ENCODE assay signal across 8 cellular contexts in genomic region chr1:23559136-23559984, GRCh38. TPM values are rescaled to one million over a fixed set of nuclear protein-coding genes. Genes with fewer than 3 reads are reported as not detected.
A peak's percentile ranks its signal among the peaks of the same experiment; 100 is the strongest.
DNase-seq lines count a peak whose midpoint lies in the region; ATAC-seq and TF ChIP-seq lines count a peak whose summit lies in the region.

Gene ID3, minus strand, starts transcription at chr1:23559501. Its CDS starts 75 bp downstream, at chr1:23559426.

- H3K9ac ChIP-seq in neural cell (ENCODE audit: low read length) = peak within 1 kb of the TSS; percentile 52

- peaks cover 67% of the 10 kb centered on the region for H3K4me1 Mint-ChIP-seq in GM23338

- H3K27me3 Mint-ChIP-seq in GM23338 (ENCODE audit: insufficient read depth, low read depth, poor library complexity) = peaks cover 23% of the 10 kb centered on the region

- TF ChIP-seq RAD21 in neural cell (conservative IDR thresholded peaks at IDR 0.05) = no peak

- H3K4me2 ChIP-seq in GM23338 = peak within 1 kb of the TSS; percentile 93
- H3K4me2 ChIP-seq in neural cell (ENCODE audit: low read length) = peak within 1 kb of the TSS; percentile 66

- H3K27ac Mint-ChIP-seq in GM23338 = peak within 1 kb of the TSS; percentile 95

- no peaks in the 10 kb centered on the region; the same call in 2 of the 3 replicates for H3K9me3 Mint-ChIP-seq in GM23338

- H3K27me3 ChIP-seq in GM23338 (ENCODE audit: insufficient read depth) (peaks cover 38% of the 10 kb centered on the region), neural cell (ENCODE audit: insufficient read depth, low read depth, low read length) (peaks cover 61% of the 10 kb centered on the region), stomach (no peaks in the 10 kb centered on the region)

- H3F3A ChIP-seq in GM23338 (replicated peaks; ENCODE audit: low read depth) (peaks cover 22% of the 10 kb centered on the region), neural cell (ENCODE audit: insufficient read depth, low read length, poor library complexity, severe bottlenecking) (no peaks in the 10 kb centered on the region)

- H3K9me3 ChIP-seq in neural cell (ENCODE audit: low read length) = no peaks in the 10 kb centered on the region
- no peaks in the 10 kb centered on the region for H3K9me3 ChIP-seq in stomach

- H3K36me3 Mint-ChIP-seq in GM23338 (ENCODE audit: low read depth) = peaks cover 25% of the 10 kb centered on the region

- H3K79me2 ChIP-seq in GM23338 (replicated peaks; ENCODE audit: insufficient read depth) = peaks cover 19% of the 10 kb centered on the region
- H3K79me2 ChIP-seq in neural cell (replicated peaks; ENCODE audit: insufficient read depth, low read length) = no peaks in the 10 kb centered on the region

- H3K27ac ChIP-seq in GM23338 (ENCODE audit: low read depth) (peak within 1 kb of the TSS; percentile 98), neural cell (ENCODE audit: low read length) (no peak within 1 kb of the TSS), stomach (peak within 1 kb of the TSS; percentile 96 to 97 (median 97))

- peaks cover 50% of the 10 kb centered on the region for H3K4me1 ChIP-seq in GM23338 (ENCODE audit: insufficient read depth)
- peaks cover 49 to 90% (median 81%) of the 10 kb centered on the region in 4 donors for H3K4me1 ChIP-seq in stomach

- H3K9me2 ChIP-seq in GM23338 (ENCODE audit: insufficient read depth) = no peaks in the 10 kb centered on the region
- no peaks in the 10 kb centered on the region for H3K9me2 ChIP-seq in neural cell (ENCODE audit: insufficient read depth, low read length)

- WGBS in stomach, 5 donors = 0 to 1% (median 0%) methylated on average over 55 to 57 of the region's 57 CpGs

- H4K20me1 ChIP-seq in GM23338 (replicated peaks; ENCODE audit: insufficient read depth) (peaks cover 5% of the 10 kb centered on the region), neural cell (ENCODE audit: insufficient read depth) (no peaks in the 10 kb centered on the region)

- H2AFZ ChIP-seq in GM23338 (no peak within 1 kb of the TSS), neural cell (ENCODE audit: low read depth, low read length) (no peak within 1 kb of the TSS)

- TF ChIP-seq CTCF in GM23338 (conservative IDR thresholded peaks at IDR 0.05; ENCODE audit: low read depth in 2 of 2) (no peak), fibroblast of the aortic adventitia (IDR thresholded peaks at IDR 0.05; ENCODE audit: insufficient read depth, low read length) (no peak), neural cell (IDR thresholded peaks at IDR 0.05; ENCODE audit: poor library complexity, severe bottlenecking) (no peak), stomach (IDR thresholded peaks at IDR 0.05) (no peak)

- TF ChIP-seq POLR2A in Raji (IDR thresholded peaks at IDR 0.05; ENCODE audit: insufficient read depth, low read depth, low read length) = peak; percentile 100
- peak in 2 of 4 donors; percentile 91 to 94 for TF ChIP-seq POLR2A in stomach (IDR thresholded peaks at IDR 0.05)

- intact Hi-C loops in stomach (cut with DNase I; ENCODE audit: low total_unique reads) = no loop called here

- H3K4me3 Mint-ChIP-seq in GM23338 = peak within 1 kb of the TSS; percentile 86

- H3K36me3 ChIP-seq in GM23338 (ENCODE audit: insufficient read depth) (peaks cover 4% of the 10 kb centered on the region; the same call in 1 of the 2 replicates), neural cell (ENCODE audit: insufficient read depth, low read length) (no peaks in the 10 kb centered on the region), stomach (peaks cover 0 to 8% (median 2%) of the 10 kb centered on the region in 4 donors)

- DNase-seq in EL (peak; percentile 99), GM23338 (ENCODE audit: low spot score) (peak; percentile 97), LoVo (ENCODE audit: low spot score) (peak; percentile 95), fibroblast of the aortic adventitia (ENCODE audit: low read depth) (peak; percentile 99), stomach (peak; percentile 98)
- DNase-seq in activated effector memory CD4-positive, alpha-beta T cell treated with Interleukin-2 at 50 U/mL for 16 hours = peak; percentile 92

- TF ChIP-seq EP300 in neural cell (conservative IDR thresholded peaks at IDR 0.05; ENCODE audit: poor library complexity, severe bottlenecking) (no peak), stomach (IDR thresholded peaks at IDR 0.05) (no peak)

- peak; percentile 35 for ATAC-seq in GM23338

- peak within 1 kb of the TSS; percentile 87 for H3K4me3 ChIP-seq in GM23338
- H3K4me3 ChIP-seq in fibroblast of the aortic adventitia (ENCODE audit: low read depth, low read length) = peak within 1 kb of the TSS; percentile 78
- peak within 1 kb of the TSS; percentile 64 for H3K4me3 ChIP-seq in neural cell (ENCODE audit: low read length)
- H3K4me3 ChIP-seq in stomach = peak within 1 kb of the TSS; percentile 68 to 84 (median 78)

TF ChIP-seq in GM23338, 12 proteins besides CTCF, POLR2A, EP300 and RAD21:
- TF ChIP-seq NANOG (IDR thresholded peaks at IDR 0.05; ENCODE audit: borderline replicate concordance) = no peak
- peak; percentile 95 for TF ChIP-seq POLR2AphosphoS5 (IDR thresholded peaks at IDR 0.05; ENCODE audit: low read depth)

TF ChIP-seq in neural cell, 6 proteins besides CTCF, POLR2A, EP300 and RAD21:
- TF ChIP-seq POLR2AphosphoS5 (IDR thresholded peaks at IDR 0.05) = peak; percentile 35
- no peak for TF ChIP-seq REST (IDR thresholded peaks at IDR 0.05; ENCODE audit: borderline replicate concordance)
- no peak for TF ChIP-seq EZH2 (IDR thresholded peaks at IDR 0.05; ENCODE audit: borderline replicate concordance, insufficient read depth, low read length, poor library complexity, severe bottlenecking)
- TF ChIP-seq TAF1 (IDR thresholded peaks at IDR 0.05; ENCODE audit: low read depth) = no peak
- no peak for TF ChIP-seq SMC3 (conservative IDR thresholded peaks at IDR 0.05; ENCODE audit: poor library complexity)
- TF ChIP-seq MXI1 (conservative IDR thresholded peaks at IDR 0.05; ENCODE audit: poor library complexity, severe bottlenecking) = peak; percentile 41
TF ChIP-seq in neural cell: peak in this region for 2.

RNA-seq across cellular contexts. Expression of gene ID3, which starts in this region (rescaled TPM):
- 153 and 164 TPM in 2 replicates for total RNA-seq in GM23338 (2014; rRNA removed; shearing (Covaris generic))
- polyA plus RNA-seq in GM23338 (2016; fragmentation: Nextera tagmentation; extraction: Ambion mirVana) (330 and 345 TPM in 2 replicates), neural cell (8.0 and 10.2 TPM in 2 replicates), stomach (100 to 1,000 TPM in 2 of 3 donors, 10 to 100 TPM in 1; 79.4 to 226 (median 139) TPM)
- total RNA-seq in fibroblast of the aortic adventitia (ENCODE audit: low replicate concordance) (51.8 and 673 TPM in 2 replicates), stomach (1,000 to 10,000 TPM in 1 of 5 donors, 100 to 1,000 TPM in 3, 10 to 100 TPM in 1; 90.6 to 1,101 (median 120) TPM)
- polyA minus RNA-seq in neural cell = 3.4 and 6.1 TPM in 2 replicates
